8 cellular contexts compared by ENCODE assay signal in genomic region chr3:59460068-59460467, GRCh38.
"Had no signal": no experiment of that assay in that cellular context is flagged by ENCODE, and none has a peak within 500 bp of the region (broad histone marks: within the 10 kb centered on the region; RNA-seq: fewer than 3 reads in every experiment).

No MANE protein-coding gene starts in this region.

- DNase-seq: GM23248, GOT3, H7, H9, HCEC 1CT, HFFc6 had no signal

- H3K4me3 Mint-ChIP-seq: GM23338, H9, HFFc6 had no signal

- H3K4me1 Mint-ChIP-seq: GM23338, H9 had no signal

- ATAC-seq: GM23338, HCT116 had no signal

- H3K27ac Mint-ChIP-seq: GM23338, H9, HFFc6 had no signal
